10 cellular contexts compared by ENCODE assay signal in genomic region chr11:2989551-2989950, GRCh38. TPM values are rescaled to one million over a fixed set of nuclear protein-coding genes. Genes with fewer than 3 reads are reported as not detected.
DNase-seq lines count a peak whose midpoint lies in the region; ATAC-seq and TF ChIP-seq lines count a peak whose summit lies in the region.
"Had no signal": no experiment of that assay in that cellular context is flagged by ENCODE, and none has a peak within 500 bp of the region (broad histone marks: within the 10 kb centered on the region; RNA-seq: fewer than 3 reads in every experiment).

No MANE protein-coding gene starts in this region.

- CTCF ChIA-PET in AG04449 (lab: Yijun Ruan, JAX) (interaction anchor here (1.3 to 2.6 kb wide), 8 partner anchors 10 to 458 kb away, joined by 4 to 15 read pairs (median 5); partner anchors contain the start of gene PHLDA2), GM10248 (lab: Yijun Ruan, JAX) (interaction anchor here (1.0 to 2.1 kb wide), 5 partner anchors 11 to 589 kb away, joined by 3 to 6 read pairs (median 3); partner anchors contain the start of gene TSSC4)

- H3K27me3 ChIP-seq in HUES64 (ENCODE audit: insufficient read depth, low read length) (no peaks in the 10 kb centered on the region), body of pancreas (no peaks in the 10 kb centered on the region)

- no peak for TF ChIP-seq POLR2A in body of pancreas (IDR thresholded peaks at IDR 0.05)

- H3K9ac ChIP-seq in HUES64 (ENCODE audit: low read depth, low read length): peak overlapping the region; percentile 91; the same call in 1 of the 2 replicates

- H3K4me1 ChIP-seq in HUES64 (ENCODE audit: insufficient read depth, low read length) (peaks cover 27% of the 10 kb centered on the region), body of pancreas (peaks cover 45% of the 10 kb centered on the region), mesodermal cell (ENCODE audit: control insufficient read depth, insufficient read depth, low read length, poor library complexity, severe bottlenecking) (peaks cover 18% of the 10 kb centered on the region)

- no peak for ATAC-seq in body of pancreas

- POLR2A ChIA-PET in AG04449 (lab: Yijun Ruan, JAX) (no interaction called here), GM10248 (lab: Yijun Ruan, JAX) (no interaction called here)

- 15% methylated on average over 3 of the region's 3 CpGs for whole genome bisulfite sequencing in HUES64
- 28 to 31% methylated on average over 3 of the region's 3 CpGs for WGBS in body of pancreas, 2 donors
- 0% methylated on average over 1 of the region's 3 CpGs; no CpG with 5 or more reads in 1 of the 2 experiments for WGBS in mesodermal cell (ENCODE audit: insufficient coverage in 2 of 2), 2 experiments

- no peak for TF ChIP-seq CTCF in AG04449 (IDR thresholded peaks at IDR 0.05; ENCODE audit: insufficient read depth, low read length, missing control alignments)
- TF ChIP-seq CTCF in body of pancreas (IDR thresholded peaks at IDR 0.05): no peak
- no peak for TF ChIP-seq CTCF in GM10248 (IDR thresholded peaks at IDR 0.05; ENCODE audit: control extremely low read depth, extremely low read depth, low read depth, missing control alignments)

- H3K36me3 ChIP-seq in HUES64 (ENCODE audit: insufficient read depth, low read length) (peaks cover 7% of the 10 kb centered on the region; the same call in 1 of the 2 replicates), body of pancreas (replicated peaks in 1 of 2; ENCODE audit: insufficient read depth in 1 of 2, low read depth in 2 of 2) (no peaks in the 10 kb centered on the region), mesodermal cell (ENCODE audit: control insufficient read depth, insufficient read depth, low read length) (peaks cover 39% of the 10 kb centered on the region)

- H3K4me3 ChIP-seq in AG04449 (ENCODE audit: low read depth, low read length) (peak overlapping the region; percentile 89), HUES64 (ENCODE audit: low read length) (peak overlapping the region; percentile 85), body of pancreas (no peak overlapping the region), mesodermal cell (ENCODE audit: extremely low read depth, insufficient read depth, low read length, poor library complexity, severe bottlenecking) (peak overlapping the region; percentile 90)

- H3K9me3 ChIP-seq in HUES64 (ENCODE audit: insufficient read depth, low read depth, low read length) (no peaks in the 10 kb centered on the region), body of pancreas (no peaks in the 10 kb centered on the region), mesodermal cell (ENCODE audit: control insufficient read depth, low read length) (no peaks in the 10 kb centered on the region)

- DNase-seq in AG04449 (ENCODE audit: low read depth, low spot score) (no peak), body of pancreas (no peak), NCI-H2171 (lab: John Stamatoyannopoulos, UW) (no peak), iPS-NIHi11 (ENCODE audit: low spot score) (no peak), GM10248 (ENCODE audit: extremely low spot score) (no peak)
- DNase-seq in stimulated activated CD4-positive, alpha-beta T cell treated with anti-CD3 and anti-CD28 coated beads, Interleukin-12 subunit alpha, Interleukin-12 subunit beta, amount 100 ng/mL, for 4 hours: no peak
- DNase-seq: central memory CD4-positive, alpha-beta T cell; stimulated activated CD4-positive, alpha-beta T cell treated with anti-CD3 and anti-CD28 coated beads, Interleukin-15, amount 100 ng/mL, for 24 hours had no signal

- H3K27ac ChIP-seq in HUES64 (ENCODE audit: low read depth, low read length) (no peak overlapping the region), body of pancreas (peak overlapping the region in 3 of 4 donors; percentile 19 to 91 (median 68)), mesodermal cell (ENCODE audit: low read depth, low read length, severe bottlenecking) (no peak overlapping the region)

- intact Hi-C loops in body of pancreas (cut with DNase I): no loop called here

RNA-seq across cellular contexts. Expression of gene NAP1L4, which starts 2.6 kb away (rescaled TPM):
- polyA plus RNA-seq in HUES64 (2013, experiment 1 of 2): 149 TPM
- polyA plus RNA-seq in HUES64 (2013, experiment 2 of 2): 156 TPM
- total RNA-seq in body of pancreas: 10 to 100 TPM; 45.9 to 57.7 TPM
- 155 TPM for polyA plus RNA-seq in mesodermal cell (2013, experiment 1 of 2)
- polyA plus RNA-seq in mesodermal cell (2013, experiment 2 of 2): 156 TPM

Comparison
In these comparisons a context has a peak if more than half of its experiments do, and no peak if none do; other contexts are left out.
1. H3K4me3 ChIP-seq: peak in AG04449 (single experiment), HUES64 (single experiment) and mesodermal cell (single experiment); none in body of pancreas (0 of 2).
2. H3K27ac ChIP-seq: peak in body of pancreas (3 of 4); none in HUES64 (single experiment) and mesodermal cell (single experiment).